In the genomic region with DNA sequence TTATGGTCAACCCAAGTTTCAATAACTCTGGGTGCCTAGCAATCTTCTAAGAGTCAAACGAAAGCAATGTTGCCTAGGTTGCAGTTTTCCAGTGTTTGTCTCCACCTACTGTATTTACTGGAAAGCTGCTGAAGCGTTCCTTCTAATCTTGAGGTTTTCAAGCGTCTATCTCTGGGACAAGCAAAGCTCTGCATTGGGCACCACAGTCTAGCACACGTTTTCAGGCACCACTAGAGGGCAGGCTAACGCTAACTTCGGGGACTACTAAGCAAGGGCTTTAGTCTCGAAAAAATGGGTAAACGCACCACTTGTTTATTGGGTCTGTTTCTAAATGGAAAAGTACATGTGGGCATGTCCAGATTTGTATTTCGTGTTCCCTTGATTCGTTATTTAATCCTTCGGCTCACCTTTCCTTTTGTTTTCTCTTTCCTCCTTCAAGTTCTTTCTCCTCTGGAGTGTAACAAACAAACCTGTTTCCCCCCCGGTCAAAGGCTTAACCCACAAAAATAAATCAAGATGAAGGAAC, we compare ENCODE assay signal across 8 cellular contexts.
DNase-seq lines count a peak whose midpoint lies in the region; ATAC-seq and TF ChIP-seq lines count a peak whose summit lies in the region.
"Not testable (repeated sequence)": the region's sequence is repeated elsewhere in the genome, so short reads cannot be mapped to it uniquely, and the experiment has no call there.

No MANE protein-coding gene starts in this region.

- not testable (repeated sequence) for H3K27me3 ChIP-seq in aorta (ENCODE audit: control insufficient read depth in 1 of 2, insufficient read depth in 2 of 2, low read length in 1 of 2)

- not testable (repeated sequence) for H3K36me3 ChIP-seq in aorta (ENCODE audit: control insufficient read depth in 1 of 2, insufficient read depth in 2 of 2, low read length in 1 of 2)

- DNase-seq in HT-29 (ENCODE audit: low spot score) (peak; percentile 81), T-helper 17 cell (peak in 1 of 3 donors; percentile 43), left cardiac atrium (peak; percentile 29), aorta (peak in 1 of 2 donors; percentile 59)
- peak; percentile 44 for DNase-seq in stimulated activated CD4-positive, alpha-beta T cell treated with anti-CD3 and anti-CD28 coated beads, Interleukin-12 subunit alpha, Interleukin-12 subunit beta, amount 100 ng/mL, for 4 hours

- H3K4me1 ChIP-seq in aorta (ENCODE audit: control insufficient read depth in 1 of 2, insufficient read depth in 2 of 2, low read length in 2 of 2), result not testable (repeated sequence)

- not testable (repeated sequence) for H3K27ac ChIP-seq in aorta (ENCODE audit: low read depth in 1 of 2, low read length in 2 of 2)

- H3K4me1 Mint-ChIP-seq in T-helper 17 cell; activated T-helper 17 cell treated with anti-CD3 and anti-CD28 coated beads, Interleukin-2, amount 50 U/mL, for 72 hours: not testable (repeated sequence)

- H3K27ac Mint-ChIP-seq in T-helper 17 cell; activated T-helper 17 cell treated with anti-CD3 and anti-CD28 coated beads, Interleukin-2, amount 50 U/mL, for 72 hours: not testable (repeated sequence)

- H3K9me3 Mint-ChIP-seq in activated T-helper 17 cell treated with anti-CD3 and anti-CD28 coated beads, Interleukin-2, amount 50 U/mL, for 72 hours, result not testable (repeated sequence)

- ATAC-seq in GM18505 (IDR thresholded peaks at IDR 0.05; ENCODE audit: unreplicated experiment) (peak; percentile 81), HG02588 (IDR thresholded peaks at IDR 0.05; ENCODE audit: unreplicated experiment) (peak; percentile 80), T-helper 17 cell (peak; percentile 95), left cardiac atrium (peak; percentile 84 to 95), aorta (ENCODE audit: low FRiP score) (peak; percentile 72)
- ATAC-seq in activated T-helper 17 cell treated with anti-CD3 and anti-CD28 coated beads, Interleukin-2, amount 50 U/mL, for 72 hours (replicated peaks), result peak; percentile 92

- intact Hi-C loops in left cardiac atrium (cut with DNase I); aorta (cut with DNase I): not testable (repeated sequence)

- 32 to 38% methylated on average over 12 of the region's 12 CpGs for WGBS in aorta, 2 donors

- H3K9me3 ChIP-seq in T-helper 17 cell (ENCODE audit: control insufficient read depth, low read length, poor library complexity, severe bottlenecking); aorta (ENCODE audit: control insufficient read depth, low read length): not testable (repeated sequence)

- H3K4me3 Mint-ChIP-seq in T-helper 17 cell; activated T-helper 17 cell treated with anti-CD3 and anti-CD28 coated beads, Interleukin-2, amount 50 U/mL, for 72 hours: not testable (repeated sequence)

- H3K4me3 ChIP-seq in aorta (ENCODE audit: low read length in 2 of 2), result not testable (repeated sequence)

- not testable (repeated sequence) for H3K27me3 Mint-ChIP-seq in T-helper 17 cell; activated T-helper 17 cell treated with anti-CD3 and anti-CD28 coated beads, Interleukin-2, amount 50 U/mL, for 72 hours

- not testable (repeated sequence) for H3K36me3 Mint-ChIP-seq in T-helper 17 cell (ENCODE audit: low read depth); activated T-helper 17 cell treated with anti-CD3 and anti-CD28 coated beads, Interleukin-2, amount 50 U/mL, for 72 hours (ENCODE audit: low read depth)

- not testable (repeated sequence) for TF ChIP-seq POLR2A in GM18505 (IDR thresholded peaks at IDR 0.05; ENCODE audit: borderline replicate concordance, extremely low read depth, insufficient read depth, insufficient read length)
